Comparison of ENCODE assay signal across 8 cellular contexts in the genomic region with DNA sequence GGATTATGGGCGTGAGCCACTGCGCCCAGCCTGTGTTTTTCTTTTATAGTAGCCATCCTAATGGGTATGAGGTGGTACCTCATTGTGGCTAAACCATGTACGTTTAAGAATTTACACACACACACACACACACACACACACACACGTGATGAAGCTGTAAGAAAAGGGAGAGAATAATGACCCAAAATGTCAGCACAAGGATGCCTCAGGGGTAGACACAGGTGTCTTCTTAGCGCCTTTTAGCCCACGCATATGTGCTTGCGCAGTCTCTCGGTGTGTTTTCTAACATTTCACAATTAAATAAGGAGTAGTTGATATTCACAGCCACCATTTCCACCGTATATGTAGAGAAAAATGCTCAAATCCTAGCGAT. TPM values are rescaled to one million over a fixed set of nuclear protein-coding genes. Genes with fewer than 3 reads are reported as not detected.
DNase-seq lines count a peak whose midpoint lies in the region; ATAC-seq, FAIRE-seq and TF ChIP-seq lines count a peak whose summit lies in the region.

No MANE protein-coding gene starts in this region.

- no peak for FAIRE-seq in K562 (lab: Jason Lieb, UNC)

- no peaks in the 10 kb centered on the region for H3K36me3 ChIP-seq in BE2C
- no peaks in the 10 kb centered on the region for H3K36me3 ChIP-seq in HUES48 (ENCODE audit: control insufficient read depth, insufficient read depth, low read length)
- no peaks in the 10 kb centered on the region; the same call in 2 of the 3 replicates for H3K36me3 ChIP-seq in K562 (ENCODE audit: control insufficient read depth, insufficient read depth, low read length)
- H3K36me3 ChIP-seq in lower lobe of right lung = no peaks in the 10 kb centered on the region

- H3K9ac ChIP-seq in HUES48 (ENCODE audit: low read depth, low read length) (no peak overlapping the region), K562 (ENCODE audit: insufficient read depth in 1 of 2, low read depth in 2 of 2, low read length in 2 of 2) (peak overlapping the region; percentile 73 to 94)

- intact Hi-C loops in K562 (cut with micrococcal nuclease) (no loop called here), lower lobe of right lung (cut with DNase I) (no loop called here)

- 47% methylated on average over 10 of the region's 10 CpGs for WGBS in K562 (ENCODE audit: insufficient coverage, low coverage, missing lambda C conversion rate)

- in situ Hi-C loops in K562 (cut with MboI) = loop anchor here (25.0 kb wide), 1 partner anchor 137 kb away; no protein-coding TSS in a partner anchor

- peaks cover 35% of the 10 kb centered on the region for H3K79me2 ChIP-seq in K562 (ENCODE audit: control insufficient read depth, insufficient read depth, low read length)

- TF ChIP-seq RAD21 in K562 (CRISPR knock-in tag; conservative IDR thresholded peaks at IDR 0.05 in 1 of 2, IDR thresholded peaks at IDR 0.05 in 1 of 2) = no peak

- no peak for DNase-seq in BE2C
- DNase-seq in K562 (ENCODE audit: extremely low read depth in 1 of 4, low spot score in 3 of 4) = no peak
- no peak for DNase-seq in lower lobe of right lung
- no peak for DNase-seq in NCI-H524 (lab: John Stamatoyannopoulos, UW)
- DNase-seq in NCI-H446 (lab: John Stamatoyannopoulos, UW) = no peak
- DNase-seq in GM03348 (ENCODE audit: low spot score) = no peak

- CTCF ChIA-PET in K562 (lab: Yijun Ruan, JAX; ENCODE audit: low intra/inter-chr PET ratio) = no interaction called here

- no TSS peak for BruUV-seq in K562 (replicated peaks; lab: Mats Ljungman, UMichigan)

- peak overlapping the region; percentile 26 for H3K27ac ChIP-seq in HUES48 (ENCODE audit: low read depth, low read length)
- H3K27ac ChIP-seq in K562 (ENCODE audit: extremely low read depth, low read depth, low read length) = peak overlapping the region; percentile 83
- peak overlapping the region; percentile 95 for H3K27ac ChIP-seq in lower lobe of right lung

- H3K4me1 ChIP-seq in BE2C (no peaks in the 10 kb centered on the region), HUES48 (ENCODE audit: control insufficient read depth, insufficient read depth, low read length) (peaks cover 5% of the 10 kb centered on the region; the same call in 1 of the 2 replicates), K562 (replicated peaks in 1 of 2; ENCODE audit: control insufficient read depth in 2 of 2, insufficient read depth in 2 of 2, low read length in 2 of 2) (peaks cover 13 to 76% of the 10 kb centered on the region in 2 experiments), lower lobe of right lung (peaks cover 65% of the 10 kb centered on the region)

- peaks cover 11% of the 10 kb centered on the region for H3K9me1 ChIP-seq in K562 (ENCODE audit: control insufficient read depth, insufficient read depth, low read length)

- POLR2A ChIA-PET in K562 (lab: Yijun Ruan, JAX) = interaction anchor here (0.6 to 1.0 kb wide), 3 partner anchors 30 to 488 kb away, joined by 3 read pairs; no protein-coding TSS in a partner anchor

- ATAC-seq in K562 = no peak
- no peak for ATAC-seq in lower lobe of right lung
- ATAC-seq in HG03196 (IDR thresholded peaks at IDR 0.05; ENCODE audit: unreplicated experiment) = no peak

- TF ChIP-seq EP300 in K562 (IDR thresholded peaks at IDR 0.05; ENCODE audit: low read length) = no peak

- H3K4me3 ChIP-seq in BE2C (ENCODE audit: low read depth, low read length) = peak overlapping the region; percentile 59
- H3K4me3 ChIP-seq in HUES48 (ENCODE audit: low read depth, low read length) = peak overlapping the region; percentile 71
- H3K4me3 ChIP-seq in K562 = peak overlapping the region; percentile 89
- peak overlapping the region; percentile 78 for H3K4me3 ChIP-seq in lower lobe of right lung

- TF ChIP-seq CTCF in BE2C (IDR thresholded peaks at IDR 0.05; ENCODE audit: low read depth, low read length) = no peak
- TF ChIP-seq CTCF in K562 (IDR thresholded peaks at IDR 0.05 in 2 of 3, conservative IDR thresholded peaks at IDR 0.05 in 1 of 3; ENCODE audit: insufficient read depth in 2 of 3, low read depth in 1 of 3, low read length in 3 of 3) = no peak
- no peak for TF ChIP-seq CTCF in lower lobe of right lung (IDR thresholded peaks at IDR 0.05)

- no peak for TF ChIP-seq POLR2A in K562 (conservative IDR thresholded peaks at IDR 0.05)

- peak overlapping the region; percentile 96 for H2AFZ ChIP-seq in K562 (ENCODE audit: low read depth, low read length)

- H3K4me2 ChIP-seq in K562 (ENCODE audit: insufficient read depth, low read length) = peak overlapping the region; percentile 87

- no peaks in the 10 kb centered on the region for H3K27me3 ChIP-seq in BE2C
- H3K27me3 ChIP-seq in HUES48 (ENCODE audit: control insufficient read depth, insufficient read depth, low read length) = peaks cover 4% of the 10 kb centered on the region
- no peaks in the 10 kb centered on the region for H3K27me3 ChIP-seq in K562 (ENCODE audit: control insufficient read depth in 2 of 2, insufficient read depth in 2 of 2, low read length in 2 of 2)
- no peaks in the 10 kb centered on the region for H3K27me3 ChIP-seq in lower lobe of right lung (ENCODE audit: low read depth)

- peaks cover 24% of the 10 kb centered on the region for H4K20me1 ChIP-seq in K562 (replicated peaks; ENCODE audit: control insufficient read depth, insufficient read depth, low read length)

- H3K9me3 ChIP-seq in BE2C (no peaks in the 10 kb centered on the region), HUES48 (ENCODE audit: control insufficient read depth, insufficient read depth, low read length) (no peaks in the 10 kb centered on the region), K562 (replicated peaks; ENCODE audit: control insufficient read depth, insufficient read depth, low read depth, low read length) (no peaks in the 10 kb centered on the region), lower lobe of right lung (no peaks in the 10 kb centered on the region)

RNA-seq across cellular contexts. Expression of a gene that starts 0.8 kb away (rescaled TPM):
- polyA plus RNA-seq in BE2C (2012; ENCODE audit: insufficient read depth, insufficient read length, low read depth) = 23.2 TPM
- 83.4 and 274 TPM in 2 replicates for total RNA-seq in K562 (2011; cell fraction: chromatin; rRNA removed; ENCODE audit: low replicate concordance)
- 193 and 201 TPM in 2 replicates for total RNA-seq in K562 (2011; cell fraction: nucleolus; rRNA removed)
- total RNA-seq in K562 (2011; cell fraction: nucleoplasm; rRNA removed) = 97.9 and 105 TPM in 2 replicates
- total RNA-seq in K562 (2014; rRNA removed) = 86.9 and 98.3 TPM in 2 replicates
- total RNA-seq in K562 (2014; rRNA removed; fragmentation: Illumina TruSeq; extraction: Trizol) = 13.8 and 22.2 TPM in 2 replicates
- 45.6 and 45.8 TPM in 2 replicates for total RNA-seq in K562 (2015; rRNA removed; fragmentation: Illumina TruSeq; extraction: Trizol)
- 108 and 124 TPM in 2 replicates for total RNA-seq in K562 (2021)
- 50.0 and 84.1 TPM in 2 replicates for polyA plus RNA-seq in K562 (2011; rRNA removed)
- 68.5 and 125 TPM in 2 replicates for polyA plus RNA-seq in K562 (2011; cell fraction: cytosol; rRNA removed)
- polyA plus RNA-seq in K562 (2011; cell fraction: nucleus; rRNA removed) = 244 and 346 TPM in 2 replicates
- 106 and 149 TPM in 2 replicates for polyA plus RNA-seq in K562 (2012)
- polyA plus RNA-seq in K562 (2014; fragmentation: Illumina TruSeq; extraction: Trizol) = 37.6 and 65.2 TPM in 2 replicates
- polyA plus RNA-seq in K562 (2014; fragmentation: Nextera tagmentation; extraction: Ambion mirVana) = 1 to 10 TPM; 1.1 to 3.9 TPM
- 83.0 and 83.1 TPM in 2 replicates for polyA plus RNA-seq in K562 (2014; rRNA removed)
- 29.0 and 37.5 TPM in 2 replicates for polyA minus RNA-seq in K562 (2011; rRNA and poly(A)+ RNA removed)
- 63.7 and 76.3 TPM in 2 replicates for polyA minus RNA-seq in K562 (2011; cell fraction: cytosol; rRNA and poly(A)+ RNA removed)
- polyA minus RNA-seq in K562 (2011; cell fraction: nucleus; rRNA and poly(A)+ RNA removed) = 42.3 and 49.5 TPM in 2 replicates
- 106 TPM for total RNA-seq in lower lobe of right lung

RNA-seq across cellular contexts. Expression of a gene that starts 13.4 kb away (rescaled TPM):
- not detected for polyA plus RNA-seq in BE2C (2012; ENCODE audit: insufficient read depth, insufficient read length, low read depth)
- total RNA-seq in K562 (2011; cell fraction: chromatin; rRNA removed; ENCODE audit: low replicate concordance) = 0.18 TPM in 1 of 2 replicates, not detected in the other
- not detected in 2 replicates for total RNA-seq in K562 (2011; cell fraction: nucleolus; rRNA removed)
- total RNA-seq in K562 (2011; cell fraction: nucleoplasm; rRNA removed) = not detected in 2 replicates
- total RNA-seq in K562 (2014; rRNA removed) = not detected in 2 replicates
- not detected in 2 replicates for total RNA-seq in K562 (2014; rRNA removed; fragmentation: Illumina TruSeq; extraction: Trizol)
- total RNA-seq in K562 (2015; rRNA removed; fragmentation: Illumina TruSeq; extraction: Trizol) = not detected in 2 replicates
- total RNA-seq in K562 (2021) = not detected in 2 replicates
- not detected in 2 replicates for polyA plus RNA-seq in K562 (2011; rRNA removed)
- not detected in 2 replicates for polyA plus RNA-seq in K562 (2011; cell fraction: cytosol; rRNA removed)
- polyA plus RNA-seq in K562 (2011; cell fraction: nucleus; rRNA removed) = not detected in 2 replicates
- 0.01 TPM in 1 of 2 replicates, not detected in the other for polyA plus RNA-seq in K562 (2012)
- polyA plus RNA-seq in K562 (2014; fragmentation: Illumina TruSeq; extraction: Trizol) = not detected in 2 replicates
- under 1 TPM in 1 of 2 experiments, not detected in 1; 0.01 TPM for polyA plus RNA-seq in K562 (2014; fragmentation: Nextera tagmentation; extraction: Ambion mirVana)
- polyA plus RNA-seq in K562 (2014; rRNA removed) = not detected in 2 replicates
- polyA minus RNA-seq in K562 (2011; rRNA and poly(A)+ RNA removed) = not detected in 2 replicates
- not detected in 2 replicates for polyA minus RNA-seq in K562 (2011; cell fraction: cytosol; rRNA and poly(A)+ RNA removed)
- not detected in 2 replicates for polyA minus RNA-seq in K562 (2011; cell fraction: nucleus; rRNA and poly(A)+ RNA removed)
- total RNA-seq in lower lobe of right lung = not detected

RNA-seq across cellular contexts. Expression of a gene that starts 37.4 kb away (rescaled TPM):
- not detected for polyA plus RNA-seq in BE2C (2012; ENCODE audit: insufficient read depth, insufficient read length, low read depth)
- not detected in 2 replicates for total RNA-seq in K562 (2011; cell fraction: chromatin; rRNA removed; ENCODE audit: low replicate concordance)
- total RNA-seq in K562 (2011; cell fraction: nucleolus; rRNA removed) = not detected in 2 replicates
- total RNA-seq in K562 (2011; cell fraction: nucleoplasm; rRNA removed) = not detected in 2 replicates
- total RNA-seq in K562 (2014; rRNA removed) (0.12 TPM in 1 of 2 replicates, not detected in the other), K562 (2014; rRNA removed; fragmentation: Illumina TruSeq; extraction: Trizol) (not detected in 2 replicates), K562 (2015; rRNA removed; fragmentation: Illumina TruSeq; extraction: Trizol) (not detected in 2 replicates), K562 (2021) (not detected in 2 replicates), lower lobe of right lung (not detected)
- polyA plus RNA-seq in K562 (2011; rRNA removed) (0.09 TPM in 1 of 2 replicates, not detected in the other), K562 (2014; fragmentation: Illumina TruSeq; extraction: Trizol) (not detected in 2 replicates), K562 (2014; fragmentation: Nextera tagmentation; extraction: Ambion mirVana) (not detected), K562 (2014; rRNA removed) (0.08 TPM in 1 of 2 replicates, not detected in the other)
- polyA plus RNA-seq in K562 (2011; cell fraction: cytosol; rRNA removed) = not detected in 2 replicates
- 0.40 TPM in 1 of 2 replicates, not detected in the other for polyA plus RNA-seq in K562 (2011; cell fraction: nucleus; rRNA removed)
- not detected in 2 replicates for polyA plus RNA-seq in K562 (2012)
- polyA minus RNA-seq in K562 (2011; rRNA and poly(A)+ RNA removed) = not detected in 2 replicates
- polyA minus RNA-seq in K562 (2011; cell fraction: cytosol; rRNA and poly(A)+ RNA removed) = not detected in 2 replicates
- polyA minus RNA-seq in K562 (2011; cell fraction: nucleus; rRNA and poly(A)+ RNA removed) = not detected in 2 replicates

RNA-seq across cellular contexts. Expression of a gene that starts 40.1 kb away (rescaled TPM):
- 36.7 TPM for polyA plus RNA-seq in BE2C (2012; ENCODE audit: insufficient read depth, insufficient read length, low read depth)
- total RNA-seq in K562 (2011; cell fraction: chromatin; rRNA removed; ENCODE audit: low replicate concordance) = 10.0 and 50.7 TPM in 2 replicates
- total RNA-seq in K562 (2011; cell fraction: nucleolus; rRNA removed) = 29.3 and 41.0 TPM in 2 replicates
- 13.9 and 21.2 TPM in 2 replicates for total RNA-seq in K562 (2011; cell fraction: nucleoplasm; rRNA removed)
- total RNA-seq in K562 (2014; rRNA removed) (12.6 and 17.3 TPM in 2 replicates), K562 (2014; rRNA removed; fragmentation: Illumina TruSeq; extraction: Trizol) (0.35 and 0.55 TPM in 2 replicates), K562 (2015; rRNA removed; fragmentation: Illumina TruSeq; extraction: Trizol) (2.6 and 2.7 TPM in 2 replicates), K562 (2021) (7.6 and 8.3 TPM in 2 replicates), lower lobe of right lung (20.3 TPM)
- polyA plus RNA-seq in K562 (2011; rRNA removed) (2.3 and 5.5 TPM in 2 replicates), K562 (2014; fragmentation: Illumina TruSeq; extraction: Trizol) (0.52 and 2.1 TPM in 2 replicates), K562 (2014; fragmentation: Nextera tagmentation; extraction: Ambion mirVana) (under 1 TPM; 0.07 to 0.18 TPM), K562 (2014; rRNA removed) (6.5 and 8.1 TPM in 2 replicates)
- 5.7 and 16.5 TPM in 2 replicates for polyA plus RNA-seq in K562 (2011; cell fraction: cytosol; rRNA removed)
- 37.7 and 66.6 TPM in 2 replicates for polyA plus RNA-seq in K562 (2011; cell fraction: nucleus; rRNA removed)
- polyA plus RNA-seq in K562 (2012) = 6.3 and 16.5 TPM in 2 replicates
- 0.57 and 0.91 TPM in 2 replicates for polyA minus RNA-seq in K562 (2011; rRNA and poly(A)+ RNA removed)
- polyA minus RNA-seq in K562 (2011; cell fraction: cytosol; rRNA and poly(A)+ RNA removed) = 2.2 and 2.5 TPM in 2 replicates
- polyA minus RNA-seq in K562 (2011; cell fraction: nucleus; rRNA and poly(A)+ RNA removed) = 9.4 and 10.2 TPM in 2 replicates

RNA-seq across cellular contexts. Expression of a gene that starts 54.4 kb away (rescaled TPM):
- polyA plus RNA-seq in BE2C (2012; ENCODE audit: insufficient read depth, insufficient read length, low read depth) = 2.5 TPM
- 0.09 and 0.42 TPM in 2 replicates for total RNA-seq in K562 (2011; cell fraction: chromatin; rRNA removed; ENCODE audit: low replicate concordance)
- 0.13 and 0.17 TPM in 2 replicates for total RNA-seq in K562 (2011; cell fraction: nucleolus; rRNA removed)
- total RNA-seq in K562 (2011; cell fraction: nucleoplasm; rRNA removed) = 0.29 and 0.38 TPM in 2 replicates
- total RNA-seq in K562 (2014; rRNA removed) (1.5 and 2.1 TPM in 2 replicates), K562 (2014; rRNA removed; fragmentation: Illumina TruSeq; extraction: Trizol) (0.29 and 0.33 TPM in 2 replicates), K562 (2015; rRNA removed; fragmentation: Illumina TruSeq; extraction: Trizol) (2.0 and 2.2 TPM in 2 replicates), K562 (2021) (1.9 and 2.1 TPM in 2 replicates), lower lobe of right lung (17.9 TPM)
- polyA plus RNA-seq in K562 (2011; rRNA removed) (0.34 and 0.36 TPM in 2 replicates), K562 (2014; fragmentation: Illumina TruSeq; extraction: Trizol) (0.98 and 1.7 TPM in 2 replicates), K562 (2014; fragmentation: Nextera tagmentation; extraction: Ambion mirVana) (not detected), K562 (2014; rRNA removed) (0.82 and 2.0 TPM in 2 replicates)
- 0.40 and 1.3 TPM in 2 replicates for polyA plus RNA-seq in K562 (2011; cell fraction: cytosol; rRNA removed)
- polyA plus RNA-seq in K562 (2011; cell fraction: nucleus; rRNA removed) = 0.45 and 0.75 TPM in 2 replicates
- polyA plus RNA-seq in K562 (2012) = 2.1 and 3.8 TPM in 2 replicates
- polyA minus RNA-seq in K562 (2011; rRNA and poly(A)+ RNA removed) = 0.11 and 0.36 TPM in 2 replicates
- 0.64 and 1.7 TPM in 2 replicates for polyA minus RNA-seq in K562 (2011; cell fraction: cytosol; rRNA and poly(A)+ RNA removed)
- 0.33 and 0.54 TPM in 2 replicates for polyA minus RNA-seq in K562 (2011; cell fraction: nucleus; rRNA and poly(A)+ RNA removed)

Comparison
In these comparisons a context has a peak if more than half of its experiments do, and no peak if none do; other contexts are left out.
1. H3K27ac ChIP-seq: peak in every context shown above with its lines; median percentile 95 in lower lobe of right lung; 83 in K562; 26 in HUES48.